ENCODE assay signal across 1 cellular context in the genomic region with DNA sequence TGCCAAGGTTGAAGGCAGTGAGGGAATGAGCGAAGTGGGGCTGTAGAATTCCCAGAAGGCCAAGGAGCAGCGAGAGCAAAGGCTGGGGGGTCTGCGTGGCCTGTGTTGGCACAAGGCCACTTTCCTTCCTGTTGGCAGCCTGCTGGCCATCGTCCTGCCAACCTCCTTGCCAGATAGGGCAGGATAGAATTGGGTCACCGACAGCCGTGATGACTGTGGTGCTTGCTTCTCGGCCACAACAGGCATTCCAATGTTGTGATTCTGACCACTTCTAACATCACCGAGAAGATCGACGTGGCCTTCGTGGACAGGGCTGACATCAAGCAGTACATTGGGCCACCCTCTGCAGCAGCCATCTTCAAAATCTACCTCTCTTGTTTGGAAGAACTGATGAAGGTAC.
TF ChIP-seq lines count a peak whose summit lies in the region.

No MANE protein-coding gene starts in this region.

TF ChIP-seq in K562, 482 proteins besides CTCF, POLR2A, EP300 and RAD21:
- TF ChIP-seq ZNF133 (CRISPR knock-in tag; IDR thresholded peaks at IDR 0.05) = no peak
- TF ChIP-seq SREBF1 (IDR thresholded peaks at IDR 0.05; ENCODE audit: borderline replicate concordance, low read depth, low read length) = no peak
- 0 out of 2 replicates have a peak, but pooled peaks have one; percentile 25 for TF ChIP-seq NFIC (IDR thresholded peaks at IDR 0.05)
